Comparison of ENCODE assay signal across 15 cellular contexts in genomic region chr10:12499587-12499986, GRCh38.
DNase-seq lines count a peak whose midpoint lies in the region; ATAC-seq and TF ChIP-seq lines count a peak whose summit lies in the region.
"Had no signal": no experiment of that assay in that cellular context is flagged by ENCODE, and none has a peak within 500 bp of the region (broad histone marks: within the 10 kb centered on the region; RNA-seq: fewer than 3 reads in every experiment).

No MANE protein-coding gene starts in this region.

- H3K27me3 ChIP-seq in smooth muscle cell (ENCODE audit: low read depth), result no peaks in the 10 kb centered on the region
- H3K27me3 ChIP-seq: BE2C, neural progenitor cell had no signal

- H3K36me3 ChIP-seq in smooth muscle cell (ENCODE audit: low read depth), result no peaks in the 10 kb centered on the region
- H3K36me3 ChIP-seq: BE2C, neural progenitor cell had no signal

- TF ChIP-seq CTCF in NB4 (IDR thresholded peaks at IDR 0.05; ENCODE audit: low read depth, low read length) (no peak), smooth muscle cell (IDR thresholded peaks at IDR 0.05; ENCODE audit: borderline replicate concordance, insufficient read depth, poor library complexity, severe bottlenecking) (no peak)

- H3K4me1 ChIP-seq in smooth muscle cell (ENCODE audit: low read depth), result no peaks in the 10 kb centered on the region

- ATAC-seq in left lobe of liver, result peak; percentile 70
- no peak for ATAC-seq in HG02970 (IDR thresholded peaks at IDR 0.05; ENCODE audit: low FRiP score, unreplicated experiment)
- ATAC-seq: stimulated activated effector memory CD8-positive, alpha-beta T cell treated with anti-CD3 and anti-CD28 coated beads, Interleukin-12 subunit alpha, Interleukin-12 subunit beta, amount 100 ng/mL, for 72 hours had no signal

- 90% methylated on average over 3 of the region's 3 CpGs for WGBS in smooth muscle cell (ENCODE audit: low lambda C conversion rate)

- no peaks in the 10 kb centered on the region for H3K79me2 ChIP-seq in smooth muscle cell (ENCODE audit: low read depth)

- H3K4me3 ChIP-seq in NB4 (ENCODE audit: low read depth, low read length), result no peak overlapping the region
- no peak overlapping the region for H3K4me3 ChIP-seq in smooth muscle cell
- H3K4me3 ChIP-seq: neural progenitor cell had no signal

- H3K9me3 ChIP-seq in smooth muscle cell (replicated peaks; ENCODE audit: low read depth), result no peaks in the 10 kb centered on the region
- H3K9me3 ChIP-seq: BE2C had no signal

- H3K9ac ChIP-seq in smooth muscle cell (ENCODE audit: low read depth), result no peak overlapping the region
- H3K9ac ChIP-seq: neural progenitor cell had no signal

- H2AFZ ChIP-seq in smooth muscle cell (ENCODE audit: low read depth), result no peak overlapping the region
- H2AFZ ChIP-seq: neural progenitor cell had no signal

- TF ChIP-seq POLR2A in NB4 (IDR thresholded peaks at IDR 0.05; ENCODE audit: extremely low read depth, insufficient read length), result no peak

- no peaks in the 10 kb centered on the region for H3F3A ChIP-seq in smooth muscle cell (ENCODE audit: low read depth)

- H3K27ac ChIP-seq in smooth muscle cell (ENCODE audit: low read depth), result peak overlapping the region; percentile 5
- H3K27ac ChIP-seq: neural progenitor cell had no signal

- no peaks in the 10 kb centered on the region for H4K20me1 ChIP-seq in smooth muscle cell (ENCODE audit: low read depth)

- DNase-seq in NB4 (ENCODE audit: low read depth) (peak; percentile 52), cerebellar cortex (ENCODE audit: low spot score) (peak; percentile 83), left lobe of liver (ENCODE audit: low spot score) (no peak), smooth muscle cell (lab: John Stamatoyannopoulos, UW; ENCODE audit: unreplicated experiment) (no peak), NCI-H2196 (lab: John Stamatoyannopoulos, UW; ENCODE audit: unreplicated experiment) (no peak), RKO (ENCODE audit: low spot score) (no peak)
- DNase-seq in stimulated activated CD4-positive, alpha-beta T cell treated with anti-CD3 and anti-CD28 coated beads, Interleukin-4, amount 100 ng/mL, for 4 hours, result no peak
- DNase-seq: activated CD4-positive, alpha-beta T cell treated with anti-CD3 and anti-CD28 coated beads, Interleukin-2, amount 50 U/mL, for 1 hour; BE2C; dermis blood vessel endothelial cell; DMS79 treated with DMSO at 0.1 percent for 48 hours; NCI-H2171 treated with DMSO at 0.1 percent for 48 hours had no signal

- H3K4me2 ChIP-seq in smooth muscle cell, result no peak overlapping the region
- H3K4me2 ChIP-seq: neural progenitor cell had no signal

Comparison
In these comparisons a context has a peak if more than half of its experiments do, and no peak if none do; other contexts are left out.
1. DNase-seq: peak in NB4 (single experiment) and cerebellar cortex (single experiment); none in left lobe of liver (single experiment), smooth muscle cell (single experiment), NCI-H2196 (single experiment), RKO (single experiment) and stimulated activated CD4-positive, alpha-beta T cell treated with anti-CD3 and anti-CD28 coated beads, Interleukin-4, amount 100 ng/mL, for 4 hours (0 of 2).